Comparison of ENCODE assay signal across 12 cellular contexts in the genomic region with DNA sequence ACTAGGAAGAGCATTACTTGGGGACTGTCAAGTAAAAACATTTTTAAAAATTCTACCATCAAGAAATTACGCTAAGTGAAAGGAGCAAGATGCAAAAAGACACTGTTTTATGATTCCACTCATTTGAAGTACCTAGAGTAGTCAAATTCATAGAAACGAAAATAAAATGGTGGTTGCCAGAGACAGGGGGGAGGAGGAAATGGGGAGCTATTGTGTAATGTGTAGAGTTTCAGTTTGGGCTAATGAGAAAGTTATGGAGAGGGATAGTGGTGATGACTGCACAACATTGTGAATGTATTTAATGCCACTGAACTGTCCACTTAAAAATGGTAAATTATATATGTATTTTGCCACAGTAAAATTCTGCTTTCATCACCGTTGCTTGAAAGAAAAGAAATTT.
A peak's percentile ranks its signal among the peaks of the same experiment; 100 is the strongest.
DNase-seq lines count a peak whose midpoint lies in the region; ATAC-seq lines count a peak whose summit lies in the region.
"Had no signal": no experiment of that assay in that cellular context is flagged by ENCODE, and none has a peak within 500 bp of the region (broad histone marks: within the 10 kb centered on the region; RNA-seq: fewer than 3 reads in every experiment).

No MANE protein-coding gene starts in this region.

- peak overlapping the region; percentile 26 for H3K27ac Mint-ChIP-seq in activated CD4-positive, alpha-beta memory T cell treated with anti-CD3 and anti-CD28 coated beads for 36 hours
- peak overlapping the region in 4 of 6 donors; percentile 76 to 91 (median 84) for H3K27ac Mint-ChIP-seq in naive B cell

- CTCF ChIA-PET in activated CD4-positive, alpha-beta memory T cell treated with anti-CD3 and anti-CD28 coated beads for 36 hours (lab: Charles Lee), result interaction anchor here (2.3 kb wide), 1 partner anchor 253 kb away, joined by 5 read pairs; no protein-coding TSS in a partner anchor

- ATAC-seq in GM18868 (IDR thresholded peaks at IDR 0.05; ENCODE audit: unreplicated experiment) (peak; percentile 53), HG03432 (IDR thresholded peaks at IDR 0.05; ENCODE audit: unreplicated experiment) (peak; percentile 44), naive B cell (ENCODE audit: low read depth in 2 of 2) (peak; percentile 49 to 62), GM19328 (IDR thresholded peaks at IDR 0.05; ENCODE audit: unreplicated experiment) (no peak)
- ATAC-seq: heart left ventricle, left lobe of liver had no signal

- no peaks in the 10 kb centered on the region for H3K36me3 Mint-ChIP-seq in activated CD4-positive, alpha-beta memory T cell treated with anti-CD3 and anti-CD28 coated beads for 36 hours
- no peaks in the 10 kb centered on the region for H3K36me3 Mint-ChIP-seq in naive B cell

- H3K9me3 Mint-ChIP-seq in activated CD4-positive, alpha-beta memory T cell treated with anti-CD3 and anti-CD28 coated beads for 36 hours, result no peaks in the 10 kb centered on the region
- H3K9me3 Mint-ChIP-seq in naive B cell, result no peaks in the 10 kb centered on the region

- peaks cover 44% of the 10 kb centered on the region for H3K4me1 Mint-ChIP-seq in activated CD4-positive, alpha-beta memory T cell treated with anti-CD3 and anti-CD28 coated beads for 36 hours (ENCODE audit: low read depth)
- peaks cover 28 to 42% (median 39%) of the 10 kb centered on the region in 3 donors for H3K4me1 Mint-ChIP-seq in naive B cell

- peaks cover 5% of the 10 kb centered on the region for H3K27me3 Mint-ChIP-seq in activated CD4-positive, alpha-beta memory T cell treated with anti-CD3 and anti-CD28 coated beads for 36 hours
- H3K27me3 Mint-ChIP-seq in naive B cell, result no peaks in the 10 kb centered on the region

- intact Hi-C loops in activated CD4-positive, alpha-beta memory T cell treated with anti-CD3 and anti-CD28 coated beads for 36 hours (cut with micrococcal nuclease), result loop anchor here (1.0 to 10.0 kb wide), 8 partner anchors 9 to 664 kb away; a partner anchor contains a TSS

- H3K4me3 Mint-ChIP-seq in activated CD4-positive, alpha-beta memory T cell treated with anti-CD3 and anti-CD28 coated beads for 36 hours, result peak overlapping the region; percentile 71
- H3K4me3 Mint-ChIP-seq in naive B cell, result peak overlapping the region in 7 of 8 donors; percentile 65 to 84 (median 81)

- POLR2A ChIA-PET in activated CD4-positive, alpha-beta memory T cell treated with anti-CD3 and anti-CD28 coated beads for 36 hours (lab: Charles Lee), result interaction anchor here (1.0 to 1.6 kb wide), 3 partner anchors 49 to 119 kb away, joined by 3 to 8 read pairs (median 6); no protein-coding TSS in a partner anchor

- peak; percentile 28 for DNase-seq in activated CD4-positive, alpha-beta memory T cell treated with anti-CD3 and anti-CD28 coated beads for 36 hours
- no peak for DNase-seq in naive B cell
- DNase-seq in SIG-M5 treated with dmso at 0.1 percent for 504 hours (lab: John Stamatoyannopoulos, UW; ENCODE audit: unreplicated experiment), result no peak
- no peak for DNase-seq in NCI-H526 treated with DMSO at 0.1 percent for 48 hours (lab: John Stamatoyannopoulos, UW)
- DNase-seq: Caco-2, heart left ventricle, NCI-H1105 treated with DMSO at 0.1 percent for 48 hours, NCI-H446 had no signal
